7 cellular contexts compared by ENCODE assay signal in the genomic region with DNA sequence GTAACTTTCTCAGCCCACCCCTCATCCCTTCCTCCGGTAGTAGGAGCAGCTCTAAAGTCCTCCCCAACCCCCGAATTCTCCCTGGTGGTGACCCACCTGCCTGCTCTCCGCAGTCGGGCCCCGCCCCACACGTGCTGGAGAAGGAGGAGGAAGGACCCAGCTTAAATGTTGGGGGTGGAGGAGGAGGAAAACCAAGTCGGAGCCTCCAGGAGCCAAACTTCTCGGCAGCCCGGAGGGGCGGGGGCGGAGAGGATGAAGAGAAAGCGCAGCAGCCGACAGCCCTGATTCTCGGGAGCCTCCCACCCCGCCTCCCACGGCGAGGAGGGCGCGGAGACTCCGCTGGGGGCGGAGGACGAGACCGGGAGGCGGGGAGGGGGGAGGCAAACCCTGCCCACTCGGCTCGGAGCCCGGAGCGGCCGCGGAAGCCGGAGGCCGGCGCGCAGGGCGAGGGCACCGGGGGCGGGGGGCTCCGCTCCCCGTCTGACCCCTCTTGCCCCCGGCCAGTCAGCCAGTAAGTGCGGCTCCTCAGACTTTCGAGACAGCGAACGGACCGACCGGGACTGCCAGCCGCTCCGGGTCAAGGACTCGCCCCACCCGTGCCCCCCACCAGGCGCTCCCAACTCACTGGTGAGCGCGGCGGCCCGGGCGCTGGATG. TPM values are rescaled to one million over a fixed set of nuclear protein-coding genes. Genes with fewer than 3 reads are reported as not detected.
DNase-seq lines count a peak whose midpoint lies in the region; ATAC-seq and TF ChIP-seq lines count a peak whose summit lies in the region.

A gene with protein sequence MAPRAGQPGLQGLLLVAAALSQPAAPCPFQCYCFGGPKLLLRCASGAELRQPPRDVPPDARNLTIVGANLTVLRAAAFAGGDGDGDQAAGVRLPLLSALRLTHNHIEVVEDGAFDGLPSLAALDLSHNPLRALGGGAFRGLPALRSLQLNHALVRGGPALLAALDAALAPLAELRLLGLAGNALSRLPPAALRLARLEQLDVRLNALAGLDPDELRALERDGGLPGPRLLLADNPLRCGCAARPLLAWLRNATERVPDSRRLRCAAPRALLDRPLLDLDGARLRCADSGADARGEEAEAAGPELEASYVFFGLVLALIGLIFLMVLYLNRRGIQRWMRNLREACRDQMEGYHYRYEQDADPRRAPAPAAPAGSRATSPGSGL (plus strand): TSS at position 394 of the 655 bp plus-strand sequence. CDS start 276 bp downstream, outside the sequence.

- 4% methylated on average over 10 of the region's 56 CpGs for WGBS in esophagus muscularis mucosa
- 1% methylated on average over 41 to 56 of the region's 56 CpGs for WGBS in ovary, 3 donors

- H3K4me1 ChIP-seq in esophagus muscularis mucosa (peaks cover 6 to 26% (median 21%) of the 10 kb centered on the region in 4 donors), ovary (ENCODE audit: insufficient read depth) (peaks cover 4% of the 10 kb centered on the region)

- no peak within 1 kb of the TSS for H3K27ac ChIP-seq in esophagus muscularis mucosa (replicated peaks in 1 of 4)
- H3K27ac ChIP-seq in ovary = no peak within 1 kb of the TSS

- H3K27me3 ChIP-seq in esophagus muscularis mucosa (peaks cover 8 to 92% (median 31%) of the 10 kb centered on the region in 4 donors), ovary (no peaks in the 10 kb centered on the region)

- no peak for ATAC-seq in GM21717 (IDR thresholded peaks at IDR 0.05; ENCODE audit: unreplicated experiment)
- ATAC-seq in GM18870 (IDR thresholded peaks at IDR 0.05; ENCODE audit: unreplicated experiment) = no peak

- DNase-seq in HEK293T (ENCODE audit: extremely low spot score) = peak; percentile 25
- DNase-seq in esophagus muscularis mucosa (ENCODE audit: extremely low spot score) = no peak
- DNase-seq in ovary = peak in 3 of 5 donors; percentile 33 to 60 (median 53)
- DNase-seq in NCI-H1048 (lab: John Stamatoyannopoulos, UW) = no peak

- intact Hi-C loops in esophagus muscularis mucosa (cut with DNase I) (loop anchor here (5.0 kb wide), 1 partner anchor 313 kb away; no protein-coding TSS in a partner anchor), ovary (cut with DNase I) (loop anchor here in 2 of 4 donors (5.0 to 10.0 kb wide), 3 partner anchors 98 to 308 kb away; no protein-coding TSS in a partner anchor)

- TF ChIP-seq EP300 in esophagus muscularis mucosa (IDR thresholded peaks at IDR 0.05) (no peak), ovary (IDR thresholded peaks at IDR 0.05) (no peak)

- TF ChIP-seq POLR2A in esophagus muscularis mucosa (IDR thresholded peaks at IDR 0.05; ENCODE audit: low read depth) (no peak), ovary (IDR thresholded peaks at IDR 0.05) (no peak)

- H3K9me3 ChIP-seq in esophagus muscularis mucosa = no peaks in the 10 kb centered on the region
- H3K9me3 ChIP-seq in ovary = no peaks in the 10 kb centered on the region

- CTCF ChIA-PET in HEK293T (lab: Yijun Ruan, JAX) = interaction anchor here (0.6 to 4.7 kb wide), 5 partner anchors 8 to 424 kb away, joined by 3 to 45 read pairs (median 5); no protein-coding TSS in a partner anchor

- H3K4me3 ChIP-seq in WI38 (ENCODE audit: low read depth, low read length) (peak within 1 kb of the TSS; percentile 17; the same call in 1 of the 2 replicates), esophagus muscularis mucosa (peak within 1 kb of the TSS; percentile 45 to 56 (median 50)), ovary (peak within 1 kb of the TSS; percentile 40)

- TF ChIP-seq CTCF in WI38 (IDR thresholded peaks at IDR 0.05; ENCODE audit: low read depth, low read length) (no peak), esophagus muscularis mucosa (IDR thresholded peaks at IDR 0.05) (no peak), ovary (IDR thresholded peaks at IDR 0.05) (no peak)

- POLR2A ChIA-PET in HEK293T (lab: Yijun Ruan, JAX) = interaction anchor here (1.0 to 1.5 kb wide), 2 partner anchors 86 to 94 kb away, joined by 3 to 4 read pairs; no protein-coding TSS in a partner anchor

- H3K36me3 ChIP-seq in esophagus muscularis mucosa = no peaks in the 10 kb centered on the region
- H3K36me3 ChIP-seq in ovary = no peaks in the 10 kb centered on the region

TF ChIP-seq in HEK293T, 16 proteins besides CTCF, POLR2A, EP300 and RAD21:
- TF ChIP-seq HDGF (IDR thresholded peaks at IDR 0.05; ENCODE audit: borderline replicate concordance) (no peak), TARDBP (IDR thresholded peaks at IDR 0.05) (no peak), BHLHE40 (IDR thresholded peaks at IDR 0.05; ENCODE audit: borderline replicate concordance) (no peak), NFRKB (IDR thresholded peaks at IDR 0.05) (no peak), CTBP1 (IDR thresholded peaks at IDR 0.05; ENCODE audit: borderline replicate concordance) (no peak), FOXA1 (IDR thresholded peaks at IDR 0.05) (no peak), LEF1 (IDR thresholded peaks at IDR 0.05; ENCODE audit: borderline replicate concordance) (no peak), ZNF384 (IDR thresholded peaks at IDR 0.05) (no peak), SUZ12 (IDR thresholded peaks at IDR 0.05) (no peak), PKNOX1 (IDR thresholded peaks at IDR 0.05) (no peak), ARNT (IDR thresholded peaks at IDR 0.05) (no peak), ELF4 (IDR thresholded peaks at IDR 0.05) (no peak), FOXM1 (IDR thresholded peaks at IDR 0.05; ENCODE audit: borderline replicate concordance) (no peak), SP1 (IDR thresholded peaks at IDR 0.05) (no peak)

RNA-seq across cellular contexts. Expression of the gene that starts here (rescaled TPM):
- total RNA-seq in esophagus muscularis mucosa (under 1 TPM in 3 of 4 donors, not detected in 1; 0.26 to 0.40 (median 0.33) TPM), ovary (under 1 TPM in 5 of 7 donors, not detected in 2; 0.13 to 0.47 (median 0.32) TPM)
- polyA plus RNA-seq in ovary = under 1 TPM; 0.19 to 0.27 TPM

Comparison
In these comparisons a context has a peak if more than half of its experiments do, and no peak if none do; other contexts are left out.
1. Peak in DNase-seq and H3K4me3 ChIP-seq in ovary; RNA of the gene not detected or under 1 TPM.